8 cellular contexts compared by ENCODE assay signal in genomic region chr17:57739402-57740224, GRCh38. TPM values are rescaled to one million over a fixed set of nuclear protein-coding genes. Genes with fewer than 3 reads are reported as not detected.
DNase-seq lines count a peak whose midpoint lies in the region; ATAC-seq, FAIRE-seq and TF ChIP-seq lines count a peak whose summit lies in the region.

No MANE protein-coding gene starts in this region.

- no peak overlapping the region for H3K27ac ChIP-seq in C4-2B
- H3K27ac ChIP-seq in pancreas: no peak overlapping the region

- no peak overlapping the region for H3K4me3 ChIP-seq in bronchial epithelial cell (ENCODE audit: low read depth, low read length)
- no peak overlapping the region for H3K4me3 ChIP-seq in pancreas

- DNase-seq in NCI-H226 (peak; percentile 11), bronchial epithelial cell (ENCODE audit: low read depth) (peak; percentile 58), pancreas (no peak)

- ATAC-seq in GM18520 (IDR thresholded peaks at IDR 0.05; ENCODE audit: unreplicated experiment) (peak; percentile 34), pancreas (peak; percentile 40 to 79 (median 50)), HG02938 (IDR thresholded peaks at IDR 0.05; ENCODE audit: unreplicated experiment) (no peak), GM18502 (IDR thresholded peaks at IDR 0.05; ENCODE audit: poor library complexity, unreplicated experiment) (no peak), HG03108 (IDR thresholded peaks at IDR 0.05; ENCODE audit: unreplicated experiment) (no peak)

- peaks cover 5% of the 10 kb centered on the region for H3K27me3 ChIP-seq in bronchial epithelial cell (ENCODE audit: control insufficient read depth, insufficient read depth, low read length)
- no peaks in the 10 kb centered on the region for H3K27me3 ChIP-seq in pancreas

- intact Hi-C loops in pancreas (cut with DNase I): no loop called here

- no peaks in the 10 kb centered on the region for H3K9me3 ChIP-seq in pancreas

- 6 to 37% methylated on average over 1 of the region's 1 CpG for whole genome bisulfite sequencing in pancreas, 2 donors

- no peaks in the 10 kb centered on the region for H3K4me1 ChIP-seq in pancreas

- peak; percentile 61 for TF ChIP-seq CTCF in C4-2B (conservative IDR thresholded peaks at IDR 0.05)
- TF ChIP-seq CTCF in bronchial epithelial cell (IDR thresholded peaks at IDR 0.05; ENCODE audit: insufficient read depth, low read length, severe bottlenecking): peak; percentile 58
- TF ChIP-seq CTCF in pancreas (IDR thresholded peaks at IDR 0.05): no peak

- FAIRE-seq in bronchial epithelial cell (lab: Jason Lieb, UNC) (no peak), pancreas (lab: Jason Lieb, UNC) (no peak)

- H3K36me3 ChIP-seq in bronchial epithelial cell (ENCODE audit: control insufficient read depth, insufficient read depth, low read length) (no peaks in the 10 kb centered on the region), pancreas (no peaks in the 10 kb centered on the region)

RNA-seq across cellular contexts. Expression of gene CCDC182, which starts 5.5 kb away (rescaled TPM):
- total RNA-seq in bronchial epithelial cell (not detected in 2 replicates), pancreas (not detected)
- polyA plus RNA-seq in pancreas: not detected

Comparison
In these comparisons a context has a peak if more than half of its experiments do, and no peak if none do; other contexts are left out.
1. CTCF ChIP-seq: peak in C4-2B (single experiment) and bronchial epithelial cell (single experiment); none in pancreas (0 of 4).
2. ATAC-seq: peak in GM18520 (single experiment) and pancreas (4 of 4); none in HG02938 (single experiment), GM18502 (single experiment) and HG03108 (single experiment).
3. DNase-seq: peak in NCI-H226 (single experiment) and bronchial epithelial cell (single experiment); none in pancreas (0 of 6).